Comparison of ENCODE assay signal across 8 cellular contexts in genomic region chr4:169823685-169824084, GRCh38.
DNase-seq lines count a peak whose midpoint lies in the region; ATAC-seq and TF ChIP-seq lines count a peak whose summit lies in the region.

No MANE protein-coding gene starts in this region.

- DNase-seq in AG04450 (ENCODE audit: low read depth, low spot score) (peak; percentile 10), HK-2 (ENCODE audit: unreplicated experiment) (peak; percentile 41), immature natural killer cell (peak; percentile 4 to 15 (median 6)), NCI-H2171 treated with DMSO at 0.1 percent for 48 hours (lab: John Stamatoyannopoulos, UW) (no peak)
- peak; percentile 6 to 15 for DNase-seq in activated CD4-positive, alpha-beta T cell treated with anti-CD3 and anti-CD28 coated beads, Interleukin-2, amount 50 U/mL, for 48 hours

- peaks cover 0 to 7% (median 3%) of the 10 kb centered on the region in 3 donors for H3K27me3 Mint-ChIP-seq in immature natural killer cell (ENCODE audit: low read depth in 3 of 3)

- TF ChIP-seq POLR2A in GM18505 (IDR thresholded peaks at IDR 0.05; ENCODE audit: borderline replicate concordance, extremely low read depth, insufficient read depth, insufficient read length), result no peak

- ATAC-seq in GM21576 (IDR thresholded peaks at IDR 0.05; ENCODE audit: unreplicated experiment) (no peak), GM18505 (IDR thresholded peaks at IDR 0.05; ENCODE audit: unreplicated experiment) (no peak), GM19397 (IDR thresholded peaks at IDR 0.05; ENCODE audit: unreplicated experiment) (no peak)

- H3K27ac ChIP-seq in AG04450 (ENCODE audit: low read depth, low read length), result no peak overlapping the region

- CTCF ChIA-PET in AG04450 (lab: Charles Lee), result interaction anchor here (0.8 to 2.0 kb wide), 4 partner anchors 13 to 225 kb away, joined by 3 to 15 read pairs (median 4); no protein-coding TSS in a partner anchor

- POLR2A ChIA-PET in AG04450 (lab: Yijun Ruan, JAX), result interaction anchor here (0.8 kb wide), 1 partner anchor 266 kb away, joined by 3 read pairs; the partner anchor contains the start of gene AADAT

- no peaks in the 10 kb centered on the region for H3K9me3 ChIP-seq in AG04450 (ENCODE audit: control insufficient read depth, insufficient read depth, low read length)

- TF ChIP-seq CTCF in AG04450 (IDR thresholded peaks at IDR 0.05; ENCODE audit: low read depth, low read length), result no peak

- H3K27ac Mint-ChIP-seq in immature natural killer cell, result no peak overlapping the region

- H3K4me1 Mint-ChIP-seq in immature natural killer cell, result no peaks in the 10 kb centered on the region

- H3K4me3 ChIP-seq in AG04450 (ENCODE audit: low read depth, low read length), result no peak overlapping the region

- peaks cover 0 to 3% (median 0%) of the 10 kb centered on the region in 6 donors for H3K9me3 Mint-ChIP-seq in immature natural killer cell

- no peaks in the 10 kb centered on the region for H3K36me3 Mint-ChIP-seq in immature natural killer cell

- H3K27me3 ChIP-seq in AG04450 (ENCODE audit: control insufficient read depth, insufficient read depth, low read length), result no peaks in the 10 kb centered on the region

- no peak overlapping the region for H3K4me3 Mint-ChIP-seq in immature natural killer cell
